In genomic region chr11:94879006-94879405, GRCh38 we compare ENCODE assay signal across 30 cellular contexts.
"Had no signal": no experiment of that assay in that cellular context is flagged by ENCODE, and none has a peak within 500 bp of the region (broad histone marks: within the 10 kb centered on the region; RNA-seq: fewer than 3 reads in every experiment).

No MANE protein-coding gene starts in this region.

- H3K9ac ChIP-seq: neural progenitor cell, parathyroid adenoma had no signal

- H3K36me3 Mint-ChIP-seq: naive B cell had no signal

- H3K9me3 ChIP-seq: esophagus squamous epithelium, lower lobe of right lung, mucosa of descending colon, right atrium auricular region, suprapubic skin, transverse colon, upper lobe of right lung, uterus had no signal

- H2AFZ ChIP-seq: neural progenitor cell, parathyroid adenoma had no signal

- H3K9me3 Mint-ChIP-seq: memory B cell; mesothelial cell of epicardium; naive B cell; nephron; neural progenitor cell; stimulated activated naive CD8-positive, alpha-beta T cell treated with anti-CD3 and anti-CD28 coated beads, Interleukin-15, amount 100 ng/mL, for 72 hours had no signal

- H3K27me3 Mint-ChIP-seq: naive B cell, progenitor cell of endocrine pancreas had no signal

- H3K4me2 ChIP-seq: neural progenitor cell had no signal

- H3K27ac Mint-ChIP-seq: memory B cell; mesothelial cell of epicardium; neural progenitor cell; progenitor cell of endocrine pancreas; stimulated activated naive CD8-positive, alpha-beta T cell treated with anti-CD3 and anti-CD28 coated beads, Interleukin-15, amount 100 ng/mL, for 72 hours had no signal

- H3K4me3 Mint-ChIP-seq: memory B cell; mesothelial cell of epicardium; naive B cell; nephron; neural progenitor cell; stimulated activated naive CD8-positive, alpha-beta T cell treated with anti-CD3 and anti-CD28 coated beads, Interleukin-15, amount 100 ng/mL, for 72 hours had no signal

- H3K27ac ChIP-seq: esophagus squamous epithelium, lower lobe of right lung, neural progenitor cell, parathyroid adenoma, right atrium auricular region, suprapubic skin, transverse colon, upper lobe of right lung, uterus had no signal

- H3K27me3 ChIP-seq: dorsolateral prefrontal cortex, esophagus squamous epithelium, neural progenitor cell, right atrium auricular region, suprapubic skin, transverse colon, upper lobe of right lung, uterus had no signal

- H3K4me3 ChIP-seq: dorsolateral prefrontal cortex, esophagus squamous epithelium, lower lobe of right lung, mucosa of descending colon, neural progenitor cell, right atrium auricular region, smooth muscle cell, suprapubic skin, transverse colon, upper lobe of right lung, uterus had no signal

- H3K4me1 ChIP-seq: neural progenitor cell, parathyroid adenoma had no signal

- DNase-seq: cortex of kidney; dorsolateral prefrontal cortex; effector CD4-positive, alpha-beta T cell; esophagus squamous epithelium; foreskin melanocyte; head of caudate nucleus; left ventricle myocardium superior; lower lobe of right lung; mucosa of descending colon; naive B cell; stimulated activated CD4-positive, alpha-beta T cell treated with anti-CD3 and anti-CD28 coated beads, Interleukin-12 subunit alpha, Interleukin-12 subunit beta, amount 100 ng/mL, for 4 hours; stimulated activated CD4-positive, alpha-beta T cell treated with anti-CD3 and anti-CD28 coated beads, Interleukin-1b, Interleukin-23, amount 100 ng/mL, for 48 hours; stimulated activated CD4-positive, alpha-beta T cell treated with anti-CD3 and anti-CD28 coated beads, Interleukin-4, amount 100 ng/mL, for 1 hour; stimulated activated CD8-positive, alpha-beta memory T cell treated with anti-CD3 and anti-CD28 coated beads, Interleukin-4, amount 100 ng/mL, for 48 hours; stimulated activated naive CD4-positive, alpha-beta T cell; stimulated activated naive CD8-positive, alpha-beta T cell treated with anti-CD3 and anti-CD28 coated beads, Interleukin-15, amount 100 ng/mL, for 72 hours; transverse colon; upper lobe of right lung; uterus had no signal

- FAIRE-seq: keratinocyte had no signal

- ATAC-seq: left ventricle myocardium superior; lower lobe of right lung; mucosa of descending colon; sciatic nerve; stimulated activated naive CD8-positive, alpha-beta T cell treated with anti-CD3 and anti-CD28 coated beads, Interleukin-15, amount 100 ng/mL, for 72 hours; upper lobe of right lung had no signal

- H3K36me3 ChIP-seq: neural progenitor cell, transverse colon, uterus had no signal
